Comparison of ENCODE assay signal across 20 cellular contexts in genomic region chr6:55058682-55059081, GRCh38.
"Had no signal": no experiment of that assay in that cellular context is flagged by ENCODE, and none has a peak within 500 bp of the region (broad histone marks: within the 10 kb centered on the region; RNA-seq: fewer than 3 reads in every experiment).

No MANE protein-coding gene starts in this region.

- H3K4me3 ChIP-seq: coronary artery, lung, sigmoid colon, testis had no signal

- H3K27me3 ChIP-seq: brain microvascular endothelial cell, sigmoid colon, testis had no signal

- H3K9me3 ChIP-seq: sigmoid colon, testis had no signal

- FAIRE-seq: kidney had no signal

- H3K27ac ChIP-seq: brain microvascular endothelial cell, coronary artery, sigmoid colon, testis had no signal

- H3K36me3 ChIP-seq: brain microvascular endothelial cell, sigmoid colon had no signal

- H3K4me1 ChIP-seq: sigmoid colon, testis had no signal

- DNase-seq: activated CD4-positive, alpha-beta T cell treated with anti-CD3 and anti-CD28 coated beads, Interleukin-2, amount 10 ng/mL, durations not matched to agents 7 days and 5 days; activated CD8-positive, alpha-beta T cell treated with anti-CD3 and anti-CD28 coated beads, Interleukin-2, amount 10 ng/mL, durations not matched to agents 7 days and 5 days; activated effector memory CD4-positive, alpha-beta T cell treated with Interleukin-2 at 50 U/mL for 16 hours; activated naive CD4-positive, alpha-beta T cell treated with anti-CD3 and anti-CD28 coated beads, Interleukin-2, amount 10 ng/mL, durations not matched to agents 7 days and 5 days; activated T-cell treated with anti-CD3 and anti-CD28 coated beads, Interleukin-2, amount 50 U/mL, for 4 hours; aorta; brain microvascular endothelial cell; erythroblast; kidney; midbrain; nucleus accumbens; posterior cingulate gyrus; sigmoid colon; stimulated activated CD4-positive, alpha-beta T cell treated with anti-CD3 and anti-CD28 coated beads, Interleukin-4, amount 100 ng/mL, for 4 hours; testis had no signal

- ATAC-seq: activated CD4-positive, CD25-positive, alpha-beta regulatory T cell treated with anti-CD3 and anti-CD28 coated beads, Interleukin-2, amount 50 U/mL, for 24 hours; activated CD8-positive, alpha-beta T cell treated with anti-CD3 and anti-CD28 coated beads, Interleukin-2, amount 10 ng/mL, durations not matched to agents 7 days and 5 days; activated T-cell treated with anti-CD3 and anti-CD28 coated beads, Interleukin-2, amount 50 U/mL, for 4 hours; left lobe of liver; stimulated activated memory B cell treated with anti-CD40 and anti-IgM and Interleukin-4, amounts not matched to agents 10 μg/mL and 1 μg/mL and 100 μg/mL, for 72 hours had no signal
